In genomic region chr6:170227521-170227983, GRCh38 we compare ENCODE assay signal across 28 cellular contexts.
DNase-seq lines count a peak whose midpoint lies in the region; ATAC-seq, FAIRE-seq and TF ChIP-seq lines count a peak whose summit lies in the region.
"Had no signal": no experiment of that assay in that cellular context is flagged by ENCODE, and none has a peak within 500 bp of the region (broad histone marks: within the 10 kb centered on the region; RNA-seq: fewer than 3 reads in every experiment).

No MANE protein-coding gene starts in this region.

- H3K27ac Mint-ChIP-seq in CD14-positive monocyte (peak overlapping the region in 1 of 7 donors; percentile 39), mesothelial cell of epicardium (no peak overlapping the region)
- H3K27ac Mint-ChIP-seq: activated CD4-positive, alpha-beta T cell treated with anti-CD3 and anti-CD28 coated beads for 36 hours; activated T-cell treated with anti-CD3 and anti-CD28 coated beads, Interleukin-2, amount 50 U/mL, for 24 hours; dendritic cell treated with granulocyte-macrophage colony-stimulating factor and Interleukin-4, amounts not matched to agents 40 ng/mL and 50 ng/mL, for 4 days; stimulated activated naive CD8-positive, alpha-beta T cell treated with anti-CD3 and anti-CD28 coated beads, Interleukin-15, Interleukin-2, amounts not matched to agents 100 ng/mL and 50 ng/mL, for 24 hours had no signal

- TF ChIP-seq CTCF in CD14-positive monocyte (IDR thresholded peaks at IDR 0.05) (no peak), bronchial epithelial cell (IDR thresholded peaks at IDR 0.05; ENCODE audit: insufficient read depth, low read length, severe bottlenecking) (no peak), pancreas (IDR thresholded peaks at IDR 0.05) (no peak), mesothelial cell of epicardium (IDR thresholded peaks at IDR 0.05; ENCODE audit: unreplicated experiment) (no peak), lower lobe of right lung (IDR thresholded peaks at IDR 0.05) (no peak)

- DNase-seq in CD14-positive monocyte (ENCODE audit: low spot score) (peak; percentile 25), M059J (ENCODE audit: low read depth) (peak; percentile 67), bronchial epithelial cell (ENCODE audit: low read depth) (peak; percentile 46), pancreas (peak; percentile 45 to 84 (median 66)), mesothelial cell of epicardium (ENCODE audit: low spot score in 2 of 2, unreplicated experiment in 2 of 2) (no peak), lower lobe of right lung (no peak)
- DNase-seq: activated CD4-positive, alpha-beta T cell treated with anti-CD3 and anti-CD28 coated beads for 36 hours; activated CD8-positive, alpha-beta memory T cell treated with anti-CD3 and anti-CD28 coated beads for 24 hours; activated naive CD4-positive, alpha-beta T cell; activated T-cell treated with anti-CD3 and anti-CD28 coated beads, Interleukin-2, amount 50 U/mL, for 24 hours; NCI-H1048; NCI-H187; NCI-H2171 treated with DMSO at 0.1 percent for 48 hours; NCI-H524 treated with DMSO at 0.1 percent for 48 hours; Peyer's patch; right cardiac atrium; stimulated activated CD4-positive, alpha-beta T cell treated with anti-CD3 and anti-CD28 coated beads, Interleukin-15, amount 100 ng/mL, for 24 hours; T-helper 2 cell had no signal

- no peaks in the 10 kb centered on the region for H3K27me3 ChIP-seq in bronchial epithelial cell (ENCODE audit: control insufficient read depth, insufficient read depth, low read length)
- no peaks in the 10 kb centered on the region for H3K27me3 ChIP-seq in pancreas
- H3K27me3 ChIP-seq in lower lobe of right lung (ENCODE audit: low read depth): no peaks in the 10 kb centered on the region
- H3K27me3 ChIP-seq: cardiac muscle cell, gastroesophageal sphincter, Peyer's patch had no signal

- no peak overlapping the region for H3K4me3 ChIP-seq in bronchial epithelial cell (ENCODE audit: low read depth, low read length)
- no peak overlapping the region for H3K4me3 ChIP-seq in pancreas
- no peak overlapping the region for H3K4me3 ChIP-seq in lower lobe of right lung
- H3K4me3 ChIP-seq: cardiac muscle cell, gastroesophageal sphincter, Peyer's patch, tibial artery had no signal

- H3K4me1 ChIP-seq in pancreas (peaks cover 30 to 51% (median 39%) of the 10 kb centered on the region in 3 donors), lower lobe of right lung (peaks cover 17% of the 10 kb centered on the region)
- H3K4me1 ChIP-seq: gastroesophageal sphincter, Peyer's patch had no signal

- no peaks in the 10 kb centered on the region for H3K36me3 ChIP-seq in bronchial epithelial cell (ENCODE audit: control insufficient read depth, insufficient read depth, low read length)
- H3K36me3 ChIP-seq in pancreas: no peaks in the 10 kb centered on the region
- H3K36me3 ChIP-seq in lower lobe of right lung: no peaks in the 10 kb centered on the region
- H3K36me3 ChIP-seq: cardiac muscle cell, gastroesophageal sphincter, Peyer's patch, tibial artery had no signal

- ATAC-seq in pancreas: peak; percentile 2 to 11 (median 8)
- no peak for ATAC-seq in HG02642 (IDR thresholded peaks at IDR 0.05; ENCODE audit: poor library complexity, unreplicated experiment)
- ATAC-seq in lower lobe of right lung: no peak
- no peak for ATAC-seq in HG03342 (IDR thresholded peaks at IDR 0.05; ENCODE audit: unreplicated experiment)
- ATAC-seq: activated CD4-positive, alpha-beta T cell treated with anti-CD3 and anti-CD28 coated beads for 36 hours; gastroesophageal sphincter; right cardiac atrium had no signal

- peaks cover under 1 to 30% (median 16%) of the 10 kb centered on the region in 3 donors for H3K27me3 Mint-ChIP-seq in CD14-positive monocyte (ENCODE audit: low read depth in 3 of 3)
- H3K27me3 Mint-ChIP-seq in mesothelial cell of epicardium (ENCODE audit: low read depth): no peaks in the 10 kb centered on the region
- H3K27me3 Mint-ChIP-seq: activated CD4-positive, alpha-beta T cell treated with anti-CD3 and anti-CD28 coated beads for 36 hours; activated T-cell treated with anti-CD3 and anti-CD28 coated beads, Interleukin-2, amount 50 U/mL, for 24 hours; stimulated activated naive CD8-positive, alpha-beta T cell treated with anti-CD3 and anti-CD28 coated beads, Interleukin-15, Interleukin-2, amounts not matched to agents 100 ng/mL and 50 ng/mL, for 24 hours had no signal

- intact Hi-C loops in CD14-positive monocyte (cut with micrococcal nuclease) (no loop called here), pancreas (cut with DNase I) (loop anchor here in 1 of 3 donors (5.0 kb wide), 1 partner anchor 40 kb away; no protein-coding TSS in a partner anchor), lower lobe of right lung (cut with DNase I) (no loop called here)

- no peaks in the 10 kb centered on the region for H3K9me3 ChIP-seq in pancreas
- no peaks in the 10 kb centered on the region for H3K9me3 ChIP-seq in lower lobe of right lung
- H3K9me3 ChIP-seq: gastroesophageal sphincter, Peyer's patch, tibial artery had no signal

- H3K4me3 Mint-ChIP-seq in CD14-positive monocyte: no peak overlapping the region
- no peak overlapping the region for H3K4me3 Mint-ChIP-seq in mesothelial cell of epicardium
- H3K4me3 Mint-ChIP-seq: activated CD4-positive, alpha-beta T cell treated with anti-CD3 and anti-CD28 coated beads for 36 hours; activated T-cell treated with anti-CD3 and anti-CD28 coated beads, Interleukin-2, amount 50 U/mL, for 24 hours; dendritic cell treated with granulocyte-macrophage colony-stimulating factor and Interleukin-4, amounts not matched to agents 40 ng/mL and 50 ng/mL, for 4 days; stimulated activated naive CD8-positive, alpha-beta T cell treated with anti-CD3 and anti-CD28 coated beads, Interleukin-15, Interleukin-2, amounts not matched to agents 100 ng/mL and 50 ng/mL, for 24 hours had no signal

- H3K9me3 Mint-ChIP-seq in CD14-positive monocyte (peaks cover 0 to 8% (median 0%) of the 10 kb centered on the region in 7 donors), mesothelial cell of epicardium (no peaks in the 10 kb centered on the region)
- H3K9me3 Mint-ChIP-seq: activated T-cell treated with anti-CD3 and anti-CD28 coated beads, Interleukin-2, amount 50 U/mL, for 24 hours; dendritic cell treated with granulocyte-macrophage colony-stimulating factor and Interleukin-4, amounts not matched to agents 40 ng/mL and 50 ng/mL, for 4 days; stimulated activated naive CD8-positive, alpha-beta T cell treated with anti-CD3 and anti-CD28 coated beads, Interleukin-15, Interleukin-2, amounts not matched to agents 100 ng/mL and 50 ng/mL, for 24 hours had no signal

- WGBS in pancreas, 2 donors: 51 to 53% methylated on average over 14 of the region's 14 CpGs

- no peaks in the 10 kb centered on the region for H3K36me3 Mint-ChIP-seq in CD14-positive monocyte
- no peaks in the 10 kb centered on the region for H3K36me3 Mint-ChIP-seq in mesothelial cell of epicardium

- H3K27ac ChIP-seq in pancreas (peak overlapping the region; percentile 80 to 83 (median 81)), lower lobe of right lung (no peak overlapping the region)
- H3K27ac ChIP-seq: cardiac muscle cell, gastroesophageal sphincter, KMS-11, Peyer's patch, tibial artery had no signal

- H3K4me1 Mint-ChIP-seq in CD14-positive monocyte (peaks cover 33% of the 10 kb centered on the region), mesothelial cell of epicardium (peaks cover 53% of the 10 kb centered on the region)

- FAIRE-seq in bronchial epithelial cell (lab: Jason Lieb, UNC) (no peak), pancreas (lab: Jason Lieb, UNC) (no peak)
- FAIRE-seq: endometrium, islet of Langerhans had no signal

Comparison
In these comparisons a context has a peak if more than half of its experiments do, and no peak if none do; other contexts are left out.
1. DNase-seq: peak in CD14-positive monocyte (single experiment), M059J (single experiment), bronchial epithelial cell (single experiment) and pancreas (6 of 6); none in mesothelial cell of epicardium (0 of 2) and lower lobe of right lung (single experiment).
2. ATAC-seq: peak in pancreas (4 of 4); none in HG02642 (single experiment), lower lobe of right lung (0 of 2) and HG03342 (single experiment).